23 cellular contexts compared by ENCODE assay signal in the genomic region with DNA sequence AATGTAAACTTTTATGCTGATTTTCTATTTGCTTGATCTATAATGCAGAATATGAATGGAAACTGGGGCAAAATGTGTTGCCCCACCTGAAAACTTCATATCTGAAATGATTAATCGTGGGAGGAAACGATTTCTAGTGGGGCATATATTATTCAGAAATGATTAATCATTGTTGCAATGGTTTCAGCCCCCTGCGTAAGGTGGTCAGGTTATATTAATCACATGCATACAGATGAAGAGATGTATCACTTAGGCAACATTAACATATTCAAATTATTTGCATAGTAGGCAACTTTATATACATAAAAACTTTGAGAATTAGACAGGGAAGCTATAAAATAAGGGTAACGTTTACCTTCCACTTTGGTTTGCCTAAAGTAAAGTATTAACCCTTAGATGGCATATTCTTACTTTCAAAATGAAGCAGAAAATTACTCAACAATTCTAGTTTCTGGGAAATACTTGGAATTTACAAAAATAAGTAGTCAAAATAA.
"Had no signal": no experiment of that assay in that cellular context is flagged by ENCODE, and none has a peak within 500 bp of the region (broad histone marks: within the 10 kb centered on the region; RNA-seq: fewer than 3 reads in every experiment).

No MANE protein-coding gene starts in this region.

- DNase-seq: activated CD4-positive, alpha-beta T cell treated with anti-CD3 and anti-CD28 coated beads, Interleukin-2, amount 50 U/mL, for 4 hours; activated CD4-positive, CD25-positive, alpha-beta regulatory T cell; activated CD8-positive, alpha-beta memory T cell treated with anti-CD3 and anti-CD28 coated beads, Interleukin-2, amount 10 ng/mL, durations not matched to agents 7 days and 5 days; aorta; brain microvascular endothelial cell; central memory CD4-positive, alpha-beta T cell; colonic mucosa; erythroblast; foreskin melanocyte; glutamatergic neuron; hippocampal formation; lower lobe of right lung; nephron progenitor cell; nucleus accumbens; posterior cingulate gyrus; SHP77 treated with DMSO at 0.1 percent for 48 hours; sigmoid colon; T-helper 1 cell; T1000; upper lobe of left lung had no signal

- H3K27ac Mint-ChIP-seq: activated CD8-positive, alpha-beta memory T cell treated with anti-CD3 and anti-CD28 coated beads, Interleukin-2, amount 10 ng/mL, durations not matched to agents 7 days and 5 days; nephron progenitor cell had no signal

- H3K4me1 Mint-ChIP-seq: nephron progenitor cell had no signal

- H3K9me3 Mint-ChIP-seq: nephron progenitor cell had no signal

- FAIRE-seq: endometrium, keratinocyte had no signal

- H3K4me3 Mint-ChIP-seq: activated CD8-positive, alpha-beta memory T cell treated with anti-CD3 and anti-CD28 coated beads, Interleukin-2, amount 10 ng/mL, durations not matched to agents 7 days and 5 days; nephron progenitor cell had no signal

- H3K9me3 ChIP-seq: colonic mucosa, lower lobe of right lung, sigmoid colon, thoracic aorta, upper lobe of left lung had no signal

- H3K4me1 ChIP-seq: colonic mucosa, lower lobe of right lung, sigmoid colon, upper lobe of left lung had no signal

- H3K27ac ChIP-seq: brain microvascular endothelial cell, colonic mucosa, lower lobe of right lung, sigmoid colon, thoracic aorta, upper lobe of left lung had no signal

- H3K27me3 Mint-ChIP-seq: activated CD8-positive, alpha-beta memory T cell treated with anti-CD3 and anti-CD28 coated beads, Interleukin-2, amount 10 ng/mL, durations not matched to agents 7 days and 5 days had no signal

- H3K27me3 ChIP-seq: brain microvascular endothelial cell, colonic mucosa, sigmoid colon, upper lobe of left lung had no signal

- H3K4me3 ChIP-seq: colonic mucosa, lower lobe of right lung, sigmoid colon, thoracic aorta, upper lobe of left lung had no signal
